ENCODE assay signal across 1 cellular context in the genomic region with DNA sequence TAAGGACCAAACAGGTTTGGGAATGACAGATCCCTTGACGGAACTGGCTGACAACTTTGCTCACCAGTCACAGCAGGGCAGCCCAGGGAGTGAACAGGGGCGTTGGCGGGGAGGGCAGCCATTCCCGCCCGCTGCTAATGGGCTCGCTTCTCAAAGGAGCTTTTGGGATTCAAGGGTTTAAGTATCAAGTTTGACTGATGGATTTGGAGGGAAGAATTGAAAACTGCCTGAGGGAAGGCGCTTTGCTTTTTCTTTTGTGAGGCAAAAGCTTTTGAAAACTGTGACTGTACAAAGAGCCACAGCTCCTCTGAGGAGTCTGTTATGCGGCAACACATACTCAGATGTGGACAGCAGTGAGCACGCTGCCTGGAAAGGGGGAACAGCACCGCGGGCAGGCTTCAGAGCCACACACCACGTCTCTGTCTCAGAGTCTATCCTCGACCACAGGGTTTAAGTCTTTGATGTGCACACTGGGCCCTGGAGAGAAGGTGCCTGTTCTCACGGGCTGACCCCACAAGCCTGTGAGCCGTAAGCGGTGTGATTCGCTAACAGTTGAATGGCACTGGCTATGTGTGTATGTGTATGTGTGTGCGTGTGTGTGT.
TF ChIP-seq lines count a peak whose summit lies in the region.

No MANE protein-coding gene starts in this region.

TF ChIP-seq in GM23338, 12 proteins besides CTCF, POLR2A, EP300 and RAD21 (continued from another document):
- TF ChIP-seq ZNF331 (CRISPR knock-in tag; IDR thresholded peaks at IDR 0.05; ENCODE audit: low read depth) = no peak
